31 cellular contexts compared by ENCODE assay signal in the genomic region with DNA sequence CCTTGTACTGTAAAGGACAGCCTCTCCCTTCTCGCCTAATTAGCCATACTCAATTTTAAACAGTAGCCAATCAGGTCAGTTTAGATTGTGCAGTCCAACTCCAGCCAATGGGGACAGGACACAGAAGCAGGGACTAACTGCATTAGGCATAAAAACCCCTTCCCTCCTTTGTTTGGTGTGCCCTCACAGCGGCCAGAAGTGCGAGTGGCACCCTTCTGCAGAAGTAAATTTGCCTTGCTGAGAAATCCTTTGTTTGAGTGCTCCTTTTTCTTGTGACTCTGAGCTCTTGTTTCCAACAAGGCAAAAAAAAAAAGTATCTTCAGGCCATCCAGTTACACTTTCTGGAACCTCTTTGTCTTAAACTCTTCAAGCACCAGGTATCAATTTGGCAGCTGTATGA.
"Had no signal": no experiment of that assay in that cellular context is flagged by ENCODE, and none has a peak within 500 bp of the region (broad histone marks: within the 10 kb centered on the region; RNA-seq: fewer than 3 reads in every experiment).

No MANE protein-coding gene starts in this region.

- H3K27me3 ChIP-seq: ascending aorta, Peyer's patch, SJSA1 had no signal

- H3K36me3 ChIP-seq: ascending aorta, Peyer's patch, SJSA1 had no signal

- H3K4me3 Mint-ChIP-seq: activated CD4-positive, alpha-beta T cell treated with anti-CD3 and anti-CD28 coated beads, Interleukin-2, amount 10 ng/mL, durations not matched to agents 24 days and 14 days; activated CD8-positive, alpha-beta T cell treated with anti-CD3 and anti-CD28 coated beads for 36 hours; activated naive CD8-positive, alpha-beta T cell treated with anti-CD3 and anti-CD28 coated beads for 36 hours; activated T-cell treated with anti-CD3 and anti-CD28 coated beads, Interleukin-2, amount 50 U/mL, for 72 hours; activated T-helper 17 cell treated with anti-CD3 and anti-CD28 coated beads, Interleukin-2, amount 50 U/mL, for 72 hours; T-helper 1 cell treated with Interleukin-12 subunit alpha and Interleukin-12 subunit beta and Interleukin-4 antibody, amounts not matched to agents 30 μg/mL and 1 μg/mL, for 36 hours; T-helper 2 cell treated with Interferon-gamma antibody and Interleukin-4, amounts not matched to agents 5 μg/mL and 100 μg/mL, for 36 hours had no signal

- FAIRE-seq: TTC549 had no signal

- H3K4me3 ChIP-seq: ascending aorta, Peyer's patch, SJSA1 had no signal

- H3K27ac Mint-ChIP-seq: activated CD4-positive, alpha-beta T cell treated with anti-CD3 and anti-CD28 coated beads, Interleukin-2, amount 10 ng/mL, durations not matched to agents 24 days and 14 days; activated CD8-positive, alpha-beta T cell treated with anti-CD3 and anti-CD28 coated beads for 36 hours; activated naive CD8-positive, alpha-beta T cell treated with anti-CD3 and anti-CD28 coated beads for 36 hours; activated T-cell treated with anti-CD3 and anti-CD28 coated beads, Interleukin-2, amount 50 U/mL, for 72 hours; activated T-helper 17 cell treated with anti-CD3 and anti-CD28 coated beads, Interleukin-2, amount 50 U/mL, for 72 hours; T-helper 1 cell treated with Interleukin-12 subunit alpha and Interleukin-12 subunit beta and Interleukin-4 antibody, amounts not matched to agents 30 μg/mL and 1 μg/mL, for 36 hours; T-helper 2 cell treated with Interferon-gamma antibody and Interleukin-4, amounts not matched to agents 5 μg/mL and 100 μg/mL, for 36 hours had no signal

- H3K4me1 ChIP-seq: ascending aorta, Peyer's patch, SJSA1 had no signal

- DNase-seq: activated CD4-positive, alpha-beta T cell treated with anti-CD3 and anti-CD28 coated beads, Interleukin-2, amount 10 ng/mL, durations not matched to agents 24 days and 14 days; activated CD4-positive, alpha-beta T cell treated with anti-CD3 and anti-CD28 coated beads, Interleukin-2, amount 50 U/mL, for 4 hours; activated CD8-positive, alpha-beta T cell treated with anti-CD3 and anti-CD28 coated beads for 36 hours; activated effector memory CD4-positive, alpha-beta T cell treated with anti-CD3 and anti-CD28 coated beads, Interleukin-2, amount 50 U/mL, for 16 hours; activated naive CD4-positive, alpha-beta T cell; activated naive CD4-positive, alpha-beta T cell treated with anti-CD3 and anti-CD28 coated beads, Interleukin-2, amount 50 U/mL, for 16 hours; activated naive CD8-positive, alpha-beta T cell treated with anti-CD3 and anti-CD28 coated beads for 36 hours; activated T-cell treated with anti-CD3 and anti-CD28 coated beads, Interleukin-2, amount 50 U/mL, for 1 hour; activated T-cell treated with anti-CD3 and anti-CD28 coated beads, Interleukin-2, amount 50 U/mL, for 72 hours; amygdala; NCI-H1105 treated with DMSO at 0.1 percent for 48 hours; NCI-H1436 treated with DMSO at 0.1 percent for 48 hours; NCI-H1694 treated with DMSO at 0.1 percent for 48 hours; NCI-H2029; NCI-H2107; NCI-H2171; NCI-H510A; NCI-H526; NCI-H748 treated with DMSO at 0.1 percent for 48 hours; NK-92 treated with Interleukin-12 subunit alpha and Interleukin-12 subunit beta, amount 100 ng/mL, for 24 hours; PC-3; Peyer's patch; RPMI8226; SHP77 treated with DMSO at 0.1 percent for 48 hours; SK-N-SH had no signal

- H3K36me3 Mint-ChIP-seq: activated naive CD8-positive, alpha-beta T cell treated with anti-CD3 and anti-CD28 coated beads for 36 hours had no signal

- H3K27me3 Mint-ChIP-seq: activated CD4-positive, alpha-beta T cell treated with anti-CD3 and anti-CD28 coated beads, Interleukin-2, amount 10 ng/mL, durations not matched to agents 24 days and 14 days; activated CD8-positive, alpha-beta T cell treated with anti-CD3 and anti-CD28 coated beads for 36 hours had no signal

- H3K4me2 ChIP-seq: SK-N-SH had no signal

- ATAC-seq: activated CD8-positive, alpha-beta T cell treated with anti-CD3 and anti-CD28 coated beads for 36 hours; activated T-cell treated with anti-CD3 and anti-CD28 coated beads, Interleukin-2, amount 50 U/mL, for 72 hours; activated T-helper 17 cell treated with anti-CD3 and anti-CD28 coated beads, Interleukin-2, amount 50 U/mL, for 72 hours; PC-3 had no signal

- H3K4me1 Mint-ChIP-seq: activated CD4-positive, alpha-beta T cell treated with anti-CD3 and anti-CD28 coated beads, Interleukin-2, amount 10 ng/mL, durations not matched to agents 24 days and 14 days; activated naive CD8-positive, alpha-beta T cell treated with anti-CD3 and anti-CD28 coated beads for 36 hours; activated T-helper 17 cell treated with anti-CD3 and anti-CD28 coated beads, Interleukin-2, amount 50 U/mL, for 72 hours had no signal

- H3K27ac ChIP-seq: ascending aorta, Peyer's patch, SJSA1 had no signal

- H3K9ac ChIP-seq: SK-N-SH had no signal
